In genomic region chr3:174355505-174355904, GRCh38 we compare ENCODE assay signal across 10 cellular contexts.
DNase-seq lines count a peak whose midpoint lies in the region; ATAC-seq and TF ChIP-seq lines count a peak whose summit lies in the region.
"Had no signal": no experiment of that assay in that cellular context is flagged by ENCODE, and none has a peak within 500 bp of the region (broad histone marks: within the 10 kb centered on the region; RNA-seq: fewer than 3 reads in every experiment).

No MANE protein-coding gene starts in this region.

- peaks cover 14% of the 10 kb centered on the region for H3K4me1 Mint-ChIP-seq in neural crest cell
- H3K4me1 Mint-ChIP-seq in activated CD4-positive, alpha-beta T cell treated with anti-CD3 and anti-CD28 coated beads for 36 hours: no peaks in the 10 kb centered on the region
- H3K4me1 Mint-ChIP-seq: naive B cell had no signal

- H3K36me3 Mint-ChIP-seq in neural crest cell (ENCODE audit: low read depth): no peaks in the 10 kb centered on the region
- H3K36me3 Mint-ChIP-seq in activated CD4-positive, alpha-beta T cell treated with anti-CD3 and anti-CD28 coated beads for 36 hours (ENCODE audit: low read depth): no peaks in the 10 kb centered on the region
- H3K36me3 Mint-ChIP-seq: naive B cell had no signal

- no peak overlapping the region for H3K4me3 ChIP-seq in GM12864 (ENCODE audit: low read depth, low read length)

- POLR2A ChIA-PET in activated CD4-positive, alpha-beta T cell treated with anti-CD3 and anti-CD28 coated beads for 36 hours (lab: Charles Lee): no interaction called here

- H3K4me3 Mint-ChIP-seq in neural crest cell: no peak overlapping the region
- H3K4me3 Mint-ChIP-seq in activated CD4-positive, alpha-beta T cell treated with anti-CD3 and anti-CD28 coated beads for 36 hours: no peak overlapping the region
- H3K4me3 Mint-ChIP-seq: naive B cell had no signal

- no peak overlapping the region for H3K27ac Mint-ChIP-seq in neural crest cell (ENCODE audit: unreplicated experiment)
- H3K27ac Mint-ChIP-seq in activated CD4-positive, alpha-beta T cell treated with anti-CD3 and anti-CD28 coated beads for 36 hours: no peak overlapping the region
- H3K27ac Mint-ChIP-seq: naive B cell had no signal

- no peak for ATAC-seq in activated CD4-positive, alpha-beta T cell treated with anti-CD3 and anti-CD28 coated beads for 36 hours
- no peak for ATAC-seq in HG02981 (IDR thresholded peaks at IDR 0.05; ENCODE audit: unreplicated experiment)

- CTCF ChIA-PET in activated CD4-positive, alpha-beta T cell treated with anti-CD3 and anti-CD28 coated beads for 36 hours (lab: Charles Lee): no interaction called here

- no peaks in the 10 kb centered on the region for H3K9me3 Mint-ChIP-seq in neural crest cell
- no peaks in the 10 kb centered on the region for H3K9me3 Mint-ChIP-seq in activated CD4-positive, alpha-beta T cell treated with anti-CD3 and anti-CD28 coated beads for 36 hours (ENCODE audit: low read depth)

- intact Hi-C loops in activated CD4-positive, alpha-beta T cell treated with anti-CD3 and anti-CD28 coated beads for 36 hours (cut with DNase I, micrococcal nuclease): no loop called here

- TF ChIP-seq CTCF in GM12864 (IDR thresholded peaks at IDR 0.05; ENCODE audit: low read depth, low read length, missing control alignments) (peak; percentile 24), neural crest cell (conservative IDR thresholded peaks at IDR 0.05) (peak; percentile 51)

- H3K27me3 Mint-ChIP-seq in neural crest cell (ENCODE audit: low read depth): no peaks in the 10 kb centered on the region
- no peaks in the 10 kb centered on the region for H3K27me3 Mint-ChIP-seq in activated CD4-positive, alpha-beta T cell treated with anti-CD3 and anti-CD28 coated beads for 36 hours
- H3K27me3 Mint-ChIP-seq: naive B cell had no signal

- DNase-seq in GM12864 (ENCODE audit: low read depth): no peak
- DNase-seq in MV-4-11 (lab: John Stamatoyannopoulos, UW): peak; percentile 45
- peak; percentile 59 for DNase-seq in amniotic epithelial cell (ENCODE audit: low read depth)
- DNase-seq in neural crest cell (ENCODE audit: low read depth, low spot score): no peak
- DNase-seq in activated CD4-positive, alpha-beta T cell treated with anti-CD3 and anti-CD28 coated beads, Interleukin-2, amount 50 U/mL, for 1 hour: no peak
- DNase-seq in activated CD4-positive, alpha-beta T cell treated with anti-CD3 and anti-CD28 coated beads for 36 hours: no peak
- DNase-seq in activated CD4-positive, alpha-beta T cell treated with anti-CD3 and anti-CD28 coated beads for 1 hour: no peak
- DNase-seq: activated naive CD4-positive, alpha-beta T cell treated with Interleukin-2 at 50 U/mL for 16 hours; naive B cell had no signal

Comparison
In these comparisons a context has a peak if more than half of its experiments do, and no peak if none do; other contexts are left out.
1. DNase-seq: peak in MV-4-11 (single experiment) and amniotic epithelial cell (single experiment); none in GM12864 (single experiment), neural crest cell (single experiment), activated CD4-positive, alpha-beta T cell treated with anti-CD3 and anti-CD28 coated beads, Interleukin-2, amount 50 U/mL, for 1 hour (single experiment), activated CD4-positive, alpha-beta T cell treated with anti-CD3 and anti-CD28 coated beads for 36 hours (single experiment) and activated CD4-positive, alpha-beta T cell treated with anti-CD3 and anti-CD28 coated beads for 1 hour (single experiment).